Comparison of ENCODE assay signal across 21 cellular contexts in genomic region chr10:131910663-131911314, GRCh38.
"Had no signal": no experiment of that assay in that cellular context is flagged by ENCODE, and none has a peak within 500 bp of the region (broad histone marks: within the 10 kb centered on the region; RNA-seq: fewer than 3 reads in every experiment).

No MANE protein-coding gene starts in this region.

- H3K4me1 ChIP-seq: uterus had no signal

- H3K27ac Mint-ChIP-seq: activated CD8-positive, alpha-beta T cell treated with anti-CD3 and anti-CD28 coated beads for 36 hours; memory B cell; stimulated activated naive CD8-positive, alpha-beta T cell treated with anti-CD3 and anti-CD28 coated beads, Interleukin-15, Interleukin-2, amounts not matched to agents 100 ng/mL and 50 ng/mL, for 24 hours; T-helper 2 cell treated with Interferon-gamma antibody and Interleukin-4, amounts not matched to agents 5 μg/mL and 100 μg/mL, for 36 hours had no signal

- DNase-seq: activated CD8-positive, alpha-beta memory T cell treated with anti-CD3 and anti-CD28 coated beads, Interleukin-2, amount 50 U/mL, for 4 hours; activated CD8-positive, alpha-beta T cell treated with anti-CD3 and anti-CD28 coated beads for 36 hours; activated gamma-delta T cell treated with Interleukin-2 at 50 U/mL for 16 hours; anterior cingulate cortex; central memory CD4-positive, alpha-beta T cell; foreskin melanocyte; kidney glomerular epithelial cell; left ventricle myocardium superior; mucosa of descending colon; naive B cell; stimulated activated CD4-positive, alpha-beta T cell treated with anti-CD3 and anti-CD28 coated beads, Interleukin-2, amount 100 ng/mL, for 24 hours; SW 1271; uterus had no signal

- H3K9ac ChIP-seq: parathyroid adenoma had no signal

- H3K9me3 ChIP-seq: mucosa of descending colon, tibial nerve, uterus had no signal

- H3K4me3 Mint-ChIP-seq: activated CD8-positive, alpha-beta T cell treated with anti-CD3 and anti-CD28 coated beads for 36 hours; brain; memory B cell; naive B cell; stimulated activated naive CD8-positive, alpha-beta T cell treated with anti-CD3 and anti-CD28 coated beads, Interleukin-15, Interleukin-2, amounts not matched to agents 100 ng/mL and 50 ng/mL, for 24 hours; T-helper 2 cell treated with Interferon-gamma antibody and Interleukin-4, amounts not matched to agents 5 μg/mL and 100 μg/mL, for 36 hours had no signal

- H2AFZ ChIP-seq: parathyroid adenoma had no signal

- H3K27ac ChIP-seq: coronary artery, parathyroid adenoma, tibial nerve, uterus had no signal

- ATAC-seq: activated CD8-positive, alpha-beta T cell treated with anti-CD3 and anti-CD28 coated beads for 36 hours had no signal

- H3K27me3 Mint-ChIP-seq: activated CD8-positive, alpha-beta T cell treated with anti-CD3 and anti-CD28 coated beads for 36 hours; brain; memory B cell; naive B cell; stimulated activated naive CD8-positive, alpha-beta T cell treated with anti-CD3 and anti-CD28 coated beads, Interleukin-15, Interleukin-2, amounts not matched to agents 100 ng/mL and 50 ng/mL, for 24 hours had no signal

- H3K4me3 ChIP-seq: coronary artery, mucosa of descending colon, tibial nerve, uterus had no signal

- FAIRE-seq: TTC549 had no signal

- H3K9me3 Mint-ChIP-seq: stimulated activated naive CD8-positive, alpha-beta T cell treated with anti-CD3 and anti-CD28 coated beads, Interleukin-15, Interleukin-2, amounts not matched to agents 100 ng/mL and 50 ng/mL, for 24 hours; T-helper 2 cell treated with Interferon-gamma antibody and Interleukin-4, amounts not matched to agents 5 μg/mL and 100 μg/mL, for 36 hours had no signal

- H3K36me3 ChIP-seq: uterus had no signal

- H3K27me3 ChIP-seq: tibial nerve, uterus had no signal
